Comparison of ENCODE assay signal across 11 cellular contexts in the genomic region with DNA sequence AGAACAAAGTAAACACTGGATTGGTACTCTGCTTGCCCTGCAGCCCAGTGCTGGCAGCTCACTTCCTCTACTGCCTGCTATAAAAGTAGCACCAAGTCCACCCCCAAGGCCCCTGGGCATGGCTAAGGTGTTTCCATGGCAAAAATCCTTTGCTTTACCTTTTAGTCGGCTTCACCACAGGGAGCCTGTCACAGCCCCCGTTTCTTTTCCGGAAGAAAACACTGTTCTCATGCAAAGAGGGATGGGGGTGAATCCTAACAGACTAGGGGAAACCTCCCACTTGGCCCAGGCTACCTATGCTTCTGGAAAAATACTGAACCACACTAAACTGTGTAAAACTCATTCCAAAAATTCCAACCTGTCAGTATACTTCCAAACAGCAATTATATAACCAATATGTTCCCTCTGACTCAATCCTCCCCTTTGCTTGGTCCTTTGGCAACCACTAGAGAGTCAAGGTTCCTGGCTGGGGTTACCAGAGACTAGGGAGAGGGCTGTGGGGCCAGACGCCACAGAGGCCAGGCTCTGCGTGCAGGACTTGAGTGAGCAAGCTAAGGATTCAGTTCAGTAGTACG. TPM values are rescaled to one million over a fixed set of nuclear protein-coding genes. Genes with fewer than 3 reads are reported as not detected.
DNase-seq lines count a peak whose midpoint lies in the region; ATAC-seq and TF ChIP-seq lines count a peak whose summit lies in the region.
"Had no signal": no experiment of that assay in that cellular context is flagged by ENCODE, and none has a peak within 500 bp of the region (broad histone marks: within the 10 kb centered on the region; RNA-seq: fewer than 3 reads in every experiment).

No MANE protein-coding gene starts in this region.

- peak overlapping the region; percentile 35; the same call in 1 of the 2 replicates for H3K9ac ChIP-seq in HUES64 (ENCODE audit: low read depth, low read length)

- intact Hi-C loops in left colon (cut with DNase I, micrococcal nuclease), result no loop called here

- H3K4me3 ChIP-seq in HUES64 (ENCODE audit: low read length) (0 out of 2 replicates have a peak overlapping the region, but pooled peaks have one; percentile 11), choroid plexus epithelial cell (ENCODE audit: low read depth, low read length) (no peak overlapping the region)

- peak; percentile 79 for ATAC-seq in left colon
- ATAC-seq in GM19397 (IDR thresholded peaks at IDR 0.05; ENCODE audit: unreplicated experiment), result no peak
- ATAC-seq: effector memory CD8-positive, alpha-beta T cell had no signal

- H3K27ac ChIP-seq in HUES64 (ENCODE audit: low read depth, low read length), result peak overlapping the region; percentile 77; the same call in 1 of the 2 replicates

- H3K9me3 ChIP-seq in HUES64 (ENCODE audit: insufficient read depth, low read depth, low read length), result no peaks in the 10 kb centered on the region

- no peak for TF ChIP-seq CTCF in choroid plexus epithelial cell (conservative IDR thresholded peaks at IDR 0.05; ENCODE audit: low read depth, low read length)

- H3K27me3 ChIP-seq in HUES64 (ENCODE audit: insufficient read depth, low read length), result no peaks in the 10 kb centered on the region

- H3K36me3 ChIP-seq in HUES64 (ENCODE audit: insufficient read depth, low read length), result peaks cover 63% of the 10 kb centered on the region

- DNase-seq in choroid plexus epithelial cell (ENCODE audit: low read depth) (peak; percentile 77), left colon (peak in 1 of 2 donors; percentile 17), ureter (ENCODE audit: low spot score) (peak; percentile 41), NCI-H1694 treated with DMSO at 0.1 percent for 48 hours (lab: John Stamatoyannopoulos, UW) (no peak)
- DNase-seq in stimulated activated CD4-positive, alpha-beta T cell treated with anti-CD3 and anti-CD28 coated beads, Interleukin-15, amount 100 ng/mL, for 24 hours, result no peak
- DNase-seq: effector memory CD8-positive, alpha-beta T cell; immature natural killer cell; NCI-H1417 treated with DMSO at 0.1 percent for 48 hours had no signal

- H3K4me1 ChIP-seq in HUES64 (ENCODE audit: insufficient read depth, low read length), result peaks cover 9% of the 10 kb centered on the region

- WGBS in HUES64, result 39% methylated on average over 6 of the region's 6 CpGs

RNA-seq across cellular contexts. Expression of a gene that starts 16.1 kb away (rescaled TPM):
- 94.2 TPM for polyA plus RNA-seq in HUES64 (2013, experiment 1 of 2)
- 88.6 TPM for polyA plus RNA-seq in HUES64 (2013, experiment 2 of 2)
- total RNA-seq in left colon (10 to 100 TPM; 10.1 to 12.6 TPM), ureter (39.1 TPM)

RNA-seq across cellular contexts. Expression of a gene that starts 19.2 kb away (rescaled TPM):
- 0.30 TPM for polyA plus RNA-seq in HUES64 (2013, experiment 1 of 2)
- 0.57 TPM for polyA plus RNA-seq in HUES64 (2013, experiment 2 of 2)
- total RNA-seq in left colon, result 1 to 10 TPM; 3.8 to 7.8 TPM
- 3.6 TPM for total RNA-seq in ureter
- total RNA-seq: H4 had no signal

RNA-seq across cellular contexts. Expression of a gene that starts 27.3 kb away (rescaled TPM):
- polyA plus RNA-seq in HUES64 (2013, experiment 1 of 2), result 9.6 TPM
- 11.0 TPM for polyA plus RNA-seq in HUES64 (2013, experiment 2 of 2)
- 10 to 100 TPM; 53.9 to 59.3 TPM for total RNA-seq in left colon
- total RNA-seq in ureter, result 71.4 TPM

Comparison
In these comparisons a context has a peak if more than half of its experiments do, and no peak if none do; other contexts are left out.
1. DNase-seq: peak in choroid plexus epithelial cell (single experiment) and ureter (single experiment); none in NCI-H1694 treated with DMSO at 0.1 percent for 48 hours (single experiment) and stimulated activated CD4-positive, alpha-beta T cell treated with anti-CD3 and anti-CD28 coated beads, Interleukin-15, amount 100 ng/mL, for 24 hours (single experiment).